Comparison of ENCODE assay signal across 17 cellular contexts in the genomic region with DNA sequence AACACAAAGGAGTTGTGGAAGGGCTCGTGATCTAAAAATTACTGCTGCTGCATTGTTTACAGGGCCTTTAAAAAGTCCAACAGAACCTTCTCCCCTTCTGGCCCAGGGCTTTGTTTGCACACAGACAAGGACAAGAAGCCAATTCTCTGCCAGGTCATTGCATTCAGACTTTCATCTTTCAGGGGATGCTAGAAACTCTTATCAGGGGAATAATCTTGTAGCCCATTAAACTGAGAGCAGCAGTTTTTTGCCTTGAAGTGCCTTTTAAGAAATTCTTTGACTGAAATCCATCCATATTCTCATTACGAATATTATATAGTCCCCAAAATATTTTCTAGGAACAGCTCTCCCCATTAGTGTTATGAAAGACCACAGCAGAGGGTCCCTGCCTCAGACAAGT. TPM values are rescaled to one million over a fixed set of nuclear protein-coding genes. Genes with fewer than 3 reads are reported as not detected.
DNase-seq lines count a peak whose midpoint lies in the region; TF ChIP-seq lines count a peak whose summit lies in the region.
"Had no signal": no experiment of that assay in that cellular context is flagged by ENCODE, and none has a peak within 500 bp of the region (broad histone marks: within the 10 kb centered on the region; RNA-seq: fewer than 3 reads in every experiment).

No MANE protein-coding gene starts in this region.

- H3K36me3 Mint-ChIP-seq in mesothelial cell of epicardium: no peaks in the 10 kb centered on the region
- H3K36me3 Mint-ChIP-seq: CD8-positive, alpha-beta T cell had no signal

- H3K4me1 ChIP-seq in esophagus muscularis mucosa: peaks cover 0 to 4% (median 0%) of the 10 kb centered on the region in 4 donors

- WGBS in esophagus muscularis mucosa: 82% methylated on average over 2 of the region's 2 CpGs

- no peaks in the 10 kb centered on the region for H3K36me3 ChIP-seq in esophagus muscularis mucosa
- H3K36me3 ChIP-seq: BLaER1 treated with 17β-estradiol and CSF1 and Interleukin-3, amounts not matched to agents 10 nM and 100 nM had no signal

- H3K9me3 Mint-ChIP-seq in mesothelial cell of epicardium: no peaks in the 10 kb centered on the region
- H3K9me3 Mint-ChIP-seq: CD8-positive, alpha-beta T cell; HFFc6 had no signal

- no peaks in the 10 kb centered on the region for H3K27me3 Mint-ChIP-seq in mesothelial cell of epicardium (ENCODE audit: low read depth)

- H3K4me3 ChIP-seq in LNCaP clone FGC (ENCODE audit: low read depth, low read length): no peak overlapping the region
- no peak overlapping the region for H3K4me3 ChIP-seq in esophagus muscularis mucosa
- H3K4me3 ChIP-seq: BLaER1 treated with 17β-estradiol and CSF1 and Interleukin-3, amounts not matched to agents 10 nM and 100 nM had no signal

- TF ChIP-seq CTCF in LNCaP clone FGC (IDR thresholded peaks at IDR 0.05; ENCODE audit: control insufficient read depth, extremely low read depth, insufficient read depth) (no peak), esophagus muscularis mucosa (IDR thresholded peaks at IDR 0.05) (no peak), mesothelial cell of epicardium (IDR thresholded peaks at IDR 0.05; ENCODE audit: unreplicated experiment) (no peak)

- DNase-seq in NCI-H146 treated with DMSO at 0.1 percent for 48 hours (lab: John Stamatoyannopoulos, UW; ENCODE audit: unreplicated experiment): peak; percentile 12
- DNase-seq in NCI-H146 (lab: John Stamatoyannopoulos, UW): no peak
- peak; percentile 14 for DNase-seq in LNCaP clone FGC (ENCODE audit: low read depth)
- DNase-seq in esophagus muscularis mucosa (ENCODE audit: extremely low spot score): peak; percentile 50
- no peak for DNase-seq in mesothelial cell of epicardium (ENCODE audit: low spot score in 2 of 2, unreplicated experiment in 2 of 2)
- DNase-seq in iPS-NIHi7 (ENCODE audit: extremely low spot score): no peak
- DNase-seq in stimulated activated CD4-positive, alpha-beta T cell treated with anti-CD3 and anti-CD28 coated beads, Interleukin-2, amount 100 ng/mL, for 24 hours: no peak
- DNase-seq: 8988T; Calu3; CD8-positive, alpha-beta T cell; DMS79 treated with DMSO at 0.1 percent for 48 hours; GF-D8; HCEC 1CT; HFFc6 had no signal

- no peak overlapping the region for H3K27ac Mint-ChIP-seq in mesothelial cell of epicardium
- H3K27ac Mint-ChIP-seq: B cell; CD8-positive, alpha-beta T cell; HFFc6 had no signal

- H3K4me1 Mint-ChIP-seq in mesothelial cell of epicardium: peaks cover 14% of the 10 kb centered on the region
- H3K4me1 Mint-ChIP-seq: B cell had no signal

- no peak overlapping the region for H3K4me3 Mint-ChIP-seq in mesothelial cell of epicardium
- H3K4me3 Mint-ChIP-seq: B cell; CD8-positive, alpha-beta T cell; HFFc6 had no signal

- no peaks in the 10 kb centered on the region for H3K9me3 ChIP-seq in esophagus muscularis mucosa
- H3K9me3 ChIP-seq: BLaER1 treated with 17β-estradiol and CSF1 and Interleukin-3, amounts not matched to agents 10 nM and 100 nM had no signal

- H3K27ac ChIP-seq in esophagus muscularis mucosa (replicated peaks in 1 of 4): no peak overlapping the region
- H3K27ac ChIP-seq: BLaER1 treated with 17β-estradiol and CSF1 and Interleukin-3, amounts not matched to agents 10 nM and 100 nM; HL-60 had no signal

- H3K27me3 ChIP-seq in esophagus muscularis mucosa: no peaks in the 10 kb centered on the region
- H3K27me3 ChIP-seq: BLaER1 treated with 17β-estradiol and CSF1 and Interleukin-3, amounts not matched to agents 10 nM and 100 nM had no signal

- intact Hi-C loops in esophagus muscularis mucosa (cut with DNase I): no loop called here

- no peak for TF ChIP-seq EP300 in esophagus muscularis mucosa (IDR thresholded peaks at IDR 0.05)

- TF ChIP-seq POLR2A in esophagus muscularis mucosa (IDR thresholded peaks at IDR 0.05; ENCODE audit: low read depth): no peak

RNA-seq across cellular contexts. Expression of gene MAP1B, which starts 30.4 kb away (rescaled TPM):
- total RNA-seq in esophagus muscularis mucosa: 1,000 to 10,000 TPM in 2 of 4 donors, 100 to 1,000 TPM in 2; 755 to 1,378 (median 1,096) TPM
- 60.8 to 61.2 TPM (median 61.0 TPM) in 3 replicates for total RNA-seq in mesothelial cell of epicardium

Comparison
In these comparisons a context has a peak if more than half of its experiments do, and no peak if none do; other contexts are left out.
1. DNase-seq: peak in NCI-H146 treated with DMSO at 0.1 percent for 48 hours (single experiment), LNCaP clone FGC (single experiment) and esophagus muscularis mucosa (single experiment); none in NCI-H146 (single experiment), mesothelial cell of epicardium (0 of 2), iPS-NIHi7 (single experiment) and stimulated activated CD4-positive, alpha-beta T cell treated with anti-CD3 and anti-CD28 coated beads, Interleukin-2, amount 100 ng/mL, for 24 hours (0 of 2).
2. RNA of gene MAP1B, which starts 30.4 kb away (total RNA-seq): 755 to 1,378 TPM in esophagus muscularis mucosa; 60.8 to 61.2 TPM in mesothelial cell of epicardium; every median in the first group is over 10 times any median in the second.